ENCODE assay signal across 26 cellular contexts in genomic region chr6:79627422-79627821, GRCh38.
"Had no signal": no experiment of that assay in that cellular context is flagged by ENCODE, and none has a peak within 500 bp of the region (broad histone marks: within the 10 kb centered on the region; RNA-seq: fewer than 3 reads in every experiment).

No MANE protein-coding gene starts in this region.

- ATAC-seq: effector memory CD8-positive, alpha-beta T cell; gastroesophageal sphincter; left cardiac atrium; left ventricle myocardium superior; right cardiac atrium had no signal

- H3K9me3 ChIP-seq: ascending aorta, gastroesophageal sphincter, spleen, tibial nerve had no signal

- H3K36me3 ChIP-seq: ascending aorta, cardiac muscle cell, gastroesophageal sphincter, spleen, tibial nerve had no signal

- H3K4me3 ChIP-seq: ascending aorta, cardiac muscle cell, gastroesophageal sphincter, spleen, tibial nerve had no signal

- H3K4me3 Mint-ChIP-seq: activated CD4-positive, alpha-beta memory T cell treated with anti-CD3 and anti-CD28 coated beads, Interleukin-2, amount 10 ng/mL, durations not matched to agents 7 days and 5 days; activated CD4-positive, alpha-beta T cell treated with anti-CD3 and anti-CD28 coated beads, Interleukin-2, amount 10 ng/mL, durations not matched to agents 7 days and 5 days; activated naive CD4-positive, alpha-beta T cell treated with anti-CD3 and anti-CD28 coated beads, Interleukin-2, amount 10 ng/mL, durations not matched to agents 7 days and 5 days; activated naive CD8-positive, alpha-beta T cell treated with anti-CD3 and anti-CD28 coated beads, Interleukin-2, amount 10 ng/mL, durations not matched to agents 7 days and 5 days; activated T-cell treated with anti-CD3 and anti-CD28 coated beads, Interleukin-2, amount 50 U/mL, for 24 hours; brain; effector memory CD8-positive, alpha-beta T cell; nephron had no signal

- H3K36me3 Mint-ChIP-seq: activated naive CD4-positive, alpha-beta T cell treated with anti-CD3 and anti-CD28 coated beads, Interleukin-2, amount 10 ng/mL, durations not matched to agents 7 days and 5 days; activated naive CD8-positive, alpha-beta T cell treated with anti-CD3 and anti-CD28 coated beads, Interleukin-2, amount 10 ng/mL, durations not matched to agents 7 days and 5 days; brain had no signal

- FAIRE-seq: keratinocyte had no signal

- H3K9me3 Mint-ChIP-seq: activated CD4-positive, alpha-beta memory T cell treated with anti-CD3 and anti-CD28 coated beads, Interleukin-2, amount 10 ng/mL, durations not matched to agents 7 days and 5 days; activated CD4-positive, alpha-beta T cell treated with anti-CD3 and anti-CD28 coated beads, Interleukin-2, amount 10 ng/mL, durations not matched to agents 7 days and 5 days; activated naive CD4-positive, alpha-beta T cell treated with anti-CD3 and anti-CD28 coated beads, Interleukin-2, amount 10 ng/mL, durations not matched to agents 7 days and 5 days; activated naive CD8-positive, alpha-beta T cell treated with anti-CD3 and anti-CD28 coated beads, Interleukin-2, amount 10 ng/mL, durations not matched to agents 7 days and 5 days; activated T-cell treated with anti-CD3 and anti-CD28 coated beads, Interleukin-2, amount 50 U/mL, for 24 hours; brain; effector memory CD8-positive, alpha-beta T cell; nephron had no signal

- H3K27ac Mint-ChIP-seq: activated CD4-positive, alpha-beta memory T cell treated with anti-CD3 and anti-CD28 coated beads, Interleukin-2, amount 10 ng/mL, durations not matched to agents 7 days and 5 days; activated CD4-positive, alpha-beta T cell treated with anti-CD3 and anti-CD28 coated beads, Interleukin-2, amount 10 ng/mL, durations not matched to agents 7 days and 5 days; activated naive CD4-positive, alpha-beta T cell treated with anti-CD3 and anti-CD28 coated beads, Interleukin-2, amount 10 ng/mL, durations not matched to agents 7 days and 5 days; activated naive CD8-positive, alpha-beta T cell treated with anti-CD3 and anti-CD28 coated beads, Interleukin-2, amount 10 ng/mL, durations not matched to agents 7 days and 5 days; activated T-cell treated with anti-CD3 and anti-CD28 coated beads, Interleukin-2, amount 50 U/mL, for 24 hours; brain; effector memory CD8-positive, alpha-beta T cell; nephron had no signal

- H3K27ac ChIP-seq: ascending aorta, cardiac muscle cell, gastroesophageal sphincter, spleen, tibial nerve had no signal

- DNase-seq: activated CD4-positive, alpha-beta memory T cell treated with anti-CD3 and anti-CD28 coated beads, Interleukin-2, amount 10 ng/mL, durations not matched to agents 7 days and 5 days; activated CD4-positive, alpha-beta T cell treated with anti-CD3 and anti-CD28 coated beads, Interleukin-2, amount 10 ng/mL, durations not matched to agents 7 days and 5 days; activated CD4-positive, CD25-positive, alpha-beta regulatory T cell treated with anti-CD3 and anti-CD28 coated beads, Interleukin-2, amount 50 U/mL, for 72 hours; activated CD8-positive, alpha-beta memory T cell treated with anti-CD3 and anti-CD28 coated beads, Interleukin-2, amount 50 U/mL, for 48 hours; activated gamma-delta T cell; activated naive CD4-positive, alpha-beta T cell treated with anti-CD3 and anti-CD28 coated beads, Interleukin-2, amount 10 ng/mL, durations not matched to agents 7 days and 5 days; activated naive CD8-positive, alpha-beta T cell treated with anti-CD3 and anti-CD28 coated beads, Interleukin-2, amount 10 ng/mL, durations not matched to agents 7 days and 5 days; activated T-cell treated with anti-CD3 and anti-CD28 coated beads, Interleukin-2, amount 50 U/mL, for 24 hours; cortex of kidney; effector memory CD8-positive, alpha-beta T cell; erythroblast; head of caudate nucleus; hippocampal formation; left cardiac atrium; left ventricle myocardium superior; posterior cingulate gyrus; right cardiac atrium; spleen; stimulated activated naive CD4-positive, alpha-beta T cell treated with Interleukin-2 at 50 U/mL for 16 hours had no signal

- H3K27me3 ChIP-seq: ascending aorta, cardiac muscle cell, gastroesophageal sphincter, tibial nerve had no signal
